In genomic region chr22:37095113-37095512, GRCh38 we compare ENCODE assay signal across 16 cellular contexts. TPM values are rescaled to one million over a fixed set of nuclear protein-coding genes. Genes with fewer than 3 reads are reported as not detected.
A peak's percentile ranks its signal among the peaks of the same experiment; 100 is the strongest.
DNase-seq lines count a peak whose midpoint lies in the region; ATAC-seq and TF ChIP-seq lines count a peak whose summit lies in the region.
"Had no signal": no experiment of that assay in that cellular context is flagged by ENCODE, and none has a peak within 500 bp of the region (broad histone marks: within the 10 kb centered on the region; RNA-seq: fewer than 3 reads in every experiment).

No MANE protein-coding gene starts in this region.

- H3K4me1 Mint-ChIP-seq in activated CD4-positive, alpha-beta T cell treated with anti-CD3 and anti-CD28 coated beads, Interleukin-2, amount 10 ng/mL, durations not matched to agents 24 days and 14 days = peaks cover 30% of the 10 kb centered on the region
- peaks cover 25% of the 10 kb centered on the region for H3K4me1 Mint-ChIP-seq in neural progenitor cell

- no peak overlapping the region for H3K9ac ChIP-seq in neural progenitor cell
- H3K9ac ChIP-seq: SK-N-SH had no signal

- H3K9me3 Mint-ChIP-seq in activated CD4-positive, alpha-beta T cell treated with anti-CD3 and anti-CD28 coated beads, Interleukin-2, amount 10 ng/mL, durations not matched to agents 24 days and 14 days = no peaks in the 10 kb centered on the region
- H3K9me3 Mint-ChIP-seq in neural progenitor cell = no peaks in the 10 kb centered on the region
- H3K9me3 Mint-ChIP-seq: natural killer cell treated with Interleukin-12 subunit alpha and Interleukin-12 subunit beta and Interleukin-15 and Interleukin-18, amount 100 ng/mL, for 72 hours had no signal

- 79% methylated on average over 7 of the region's 11 CpGs for WGBS in right lobe of liver (ENCODE audit: insufficient coverage, low coverage, low lambda C conversion rate, missing lambda C conversion rate)

- H3K27ac Mint-ChIP-seq in activated CD4-positive, alpha-beta T cell treated with anti-CD3 and anti-CD28 coated beads, Interleukin-2, amount 10 ng/mL, durations not matched to agents 24 days and 14 days = peak overlapping the region; percentile 42
- peak overlapping the region; percentile 13 for H3K27ac Mint-ChIP-seq in neural progenitor cell

- H3K27ac ChIP-seq in neural progenitor cell = no peak overlapping the region
- no peak overlapping the region for H3K27ac ChIP-seq in right lobe of liver
- H3K27ac ChIP-seq: C4-2B had no signal

- no peak overlapping the region for H2AFZ ChIP-seq in neural progenitor cell (replicated peaks)

- H3F3A ChIP-seq in neural progenitor cell (ENCODE audit: low read depth) = peaks cover 33% of the 10 kb centered on the region

- no peaks in the 10 kb centered on the region for H4K20me1 ChIP-seq in neural progenitor cell (ENCODE audit: low read depth)

- ATAC-seq in HG02885 (IDR thresholded peaks at IDR 0.05; ENCODE audit: poor library complexity, unreplicated experiment) (no peak), right lobe of liver (no peak), HG02938 (IDR thresholded peaks at IDR 0.05; ENCODE audit: unreplicated experiment) (no peak), HG03108 (IDR thresholded peaks at IDR 0.05; ENCODE audit: unreplicated experiment) (no peak)
- ATAC-seq: PC-3 had no signal

- H3K4me3 Mint-ChIP-seq in activated CD4-positive, alpha-beta T cell treated with anti-CD3 and anti-CD28 coated beads, Interleukin-2, amount 10 ng/mL, durations not matched to agents 24 days and 14 days = peak overlapping the region; percentile 24
- H3K4me3 Mint-ChIP-seq in neural progenitor cell = no peak overlapping the region
- H3K4me3 Mint-ChIP-seq: natural killer cell treated with Interleukin-12 subunit alpha and Interleukin-12 subunit beta and Interleukin-15 and Interleukin-18, amount 100 ng/mL, for 72 hours had no signal

- DNase-seq in activated CD4-positive, alpha-beta T cell treated with anti-CD3 and anti-CD28 coated beads, Interleukin-2, amount 10 ng/mL, durations not matched to agents 24 days and 14 days = peak; percentile 67
- peak; percentile 83 for DNase-seq in activated CD8-positive, alpha-beta memory T cell treated with anti-CD3 and anti-CD28 coated beads, Interleukin-2, amount 50 U/mL, for 48 hours
- no peak for DNase-seq in neural progenitor cell (ENCODE audit: low spot score)
- DNase-seq in stimulated activated CD8-positive, alpha-beta memory T cell treated with anti-CD3 and anti-CD28 coated beads, Interleukin-15, amount 100 ng/mL, for 48 hours (ENCODE audit: low read depth in 2 of 2) = peak; percentile 53 to 69
- DNase-seq in right lobe of liver = no peak
- DNase-seq: DMS79, Karpas-422, NCI-H510A, PC-3, SK-N-SH had no signal

- H3K79me2 ChIP-seq in neural progenitor cell (ENCODE audit: low read depth) = no peaks in the 10 kb centered on the region

- H3K27me3 Mint-ChIP-seq in activated CD4-positive, alpha-beta T cell treated with anti-CD3 and anti-CD28 coated beads, Interleukin-2, amount 10 ng/mL, durations not matched to agents 24 days and 14 days = no peaks in the 10 kb centered on the region
- H3K27me3 Mint-ChIP-seq in neural progenitor cell (ENCODE audit: insufficient read depth, low read depth) = peaks cover 12% of the 10 kb centered on the region

- peaks cover 40% of the 10 kb centered on the region for H3K27me3 ChIP-seq in neural progenitor cell
- H3K27me3 ChIP-seq in right lobe of liver = no peaks in the 10 kb centered on the region

- no peak for TF ChIP-seq POLR2A in right lobe of liver (IDR thresholded peaks at IDR 0.05)

- no peak overlapping the region for H3K4me2 ChIP-seq in neural progenitor cell
- H3K4me2 ChIP-seq: SK-N-SH had no signal

- H3K4me1 ChIP-seq in neural progenitor cell (peaks cover 19% of the 10 kb centered on the region), right lobe of liver (no peaks in the 10 kb centered on the region)

- no peaks in the 10 kb centered on the region for H3K36me3 Mint-ChIP-seq in activated CD4-positive, alpha-beta T cell treated with anti-CD3 and anti-CD28 coated beads, Interleukin-2, amount 10 ng/mL, durations not matched to agents 24 days and 14 days (ENCODE audit: low read depth)
- no peaks in the 10 kb centered on the region for H3K36me3 Mint-ChIP-seq in neural progenitor cell
- H3K36me3 Mint-ChIP-seq: natural killer cell treated with Interleukin-12 subunit alpha and Interleukin-12 subunit beta and Interleukin-15 and Interleukin-18, amount 100 ng/mL, for 72 hours had no signal

- H3K9me3 ChIP-seq in neural progenitor cell (ENCODE audit: low read depth) (no peaks in the 10 kb centered on the region), right lobe of liver (no peaks in the 10 kb centered on the region)
- H3K9me3 ChIP-seq: SK-N-SH had no signal

- H3K36me3 ChIP-seq in neural progenitor cell = no peaks in the 10 kb centered on the region
- H3K36me3 ChIP-seq in right lobe of liver = peaks cover 0 to 13% (median 0%) of the 10 kb centered on the region in 4 donors

- intact Hi-C loops in activated CD4-positive, alpha-beta T cell treated with anti-CD3 and anti-CD28 coated beads, Interleukin-2, amount 10 ng/mL, durations not matched to agents 24 days and 14 days (cut with micrococcal nuclease) = loop anchor here (1.0 to 2.0 kb wide), 2 partner anchors 16 to 27 kb away; no protein-coding TSS in a partner anchor
- intact Hi-C loops in right lobe of liver (cut with DNase I) = no loop called here

- no peak overlapping the region for H3K4me3 ChIP-seq in neural progenitor cell
- no peak overlapping the region for H3K4me3 ChIP-seq in right lobe of liver

- TF ChIP-seq CTCF in neural progenitor cell (IDR thresholded peaks at IDR 0.05) = no peak
- no peak for TF ChIP-seq CTCF in right lobe of liver (IDR thresholded peaks at IDR 0.05)

RNA-seq across cellular contexts. Expression of gene TMPRSS6, which starts 14.4 kb away (rescaled TPM):
- 6.8 and 7.1 TPM in 2 replicates for total RNA-seq in activated CD4-positive, alpha-beta T cell treated with anti-CD3 and anti-CD28 coated beads, Interleukin-2, amount 10 ng/mL, durations not matched to agents 24 days and 14 days
- total RNA-seq in neural progenitor cell (ENCODE audit: low replicate concordance) (not detected in 2 replicates), right lobe of liver (100 to 1,000 TPM in 1 of 6 experiments, 10 to 100 TPM in 5; 40.7 to 104 (median 60.6) TPM)
- total RNA-seq: epithelial cell of proximal tubule had no signal

RNA-seq across cellular contexts. Expression of gene KCTD17, which starts 43.6 kb away (rescaled TPM):
- total RNA-seq in activated CD4-positive, alpha-beta T cell treated with anti-CD3 and anti-CD28 coated beads, Interleukin-2, amount 10 ng/mL, durations not matched to agents 24 days and 14 days = 63.2 and 66.5 TPM in 2 replicates
- total RNA-seq in neural progenitor cell (ENCODE audit: low replicate concordance) = 17.5 and 44.1 TPM in 2 replicates
- total RNA-seq in right lobe of liver = 1 to 10 TPM; 2.0 to 9.7 (median 4.4) TPM

RNA-seq across cellular contexts. Expression of gene IL2RB, which starts 54.6 kb away (rescaled TPM):
- total RNA-seq in activated CD4-positive, alpha-beta T cell treated with anti-CD3 and anti-CD28 coated beads, Interleukin-2, amount 10 ng/mL, durations not matched to agents 24 days and 14 days = 288 and 296 TPM in 2 replicates
- total RNA-seq in neural progenitor cell (ENCODE audit: low replicate concordance) (0.62 TPM in 1 of 2 replicates, not detected in the other), right lobe of liver (1 to 10 TPM; 1.2 to 8.6 (median 2.0) TPM)
- total RNA-seq: PC-3 had no signal

Comparison
In these comparisons a context has a peak if more than half of its experiments do, and no peak if none do; other contexts are left out.
1. DNase-seq: peak in activated CD4-positive, alpha-beta T cell treated with anti-CD3 and anti-CD28 coated beads, Interleukin-2, amount 10 ng/mL, durations not matched to agents 24 days and 14 days (single experiment), activated CD8-positive, alpha-beta memory T cell treated with anti-CD3 and anti-CD28 coated beads, Interleukin-2, amount 50 U/mL, for 48 hours (single experiment) and stimulated activated CD8-positive, alpha-beta memory T cell treated with anti-CD3 and anti-CD28 coated beads, Interleukin-15, amount 100 ng/mL, for 48 hours (2 of 2); none in neural progenitor cell (single experiment) and right lobe of liver (0 of 3).
2. RNA of gene IL2RB, which starts 54.6 kb away (total RNA-seq): 288 to 296 TPM in activated CD4-positive, alpha-beta T cell treated with anti-CD3 and anti-CD28 coated beads, Interleukin-2, amount 10 ng/mL, durations not matched to agents 24 days and 14 days; 1.2 to 8.6 TPM in right lobe of liver and 0.62 TPM in neural progenitor cell; every median in the first group is over 10 times any median in the second.